In the genomic region with DNA sequence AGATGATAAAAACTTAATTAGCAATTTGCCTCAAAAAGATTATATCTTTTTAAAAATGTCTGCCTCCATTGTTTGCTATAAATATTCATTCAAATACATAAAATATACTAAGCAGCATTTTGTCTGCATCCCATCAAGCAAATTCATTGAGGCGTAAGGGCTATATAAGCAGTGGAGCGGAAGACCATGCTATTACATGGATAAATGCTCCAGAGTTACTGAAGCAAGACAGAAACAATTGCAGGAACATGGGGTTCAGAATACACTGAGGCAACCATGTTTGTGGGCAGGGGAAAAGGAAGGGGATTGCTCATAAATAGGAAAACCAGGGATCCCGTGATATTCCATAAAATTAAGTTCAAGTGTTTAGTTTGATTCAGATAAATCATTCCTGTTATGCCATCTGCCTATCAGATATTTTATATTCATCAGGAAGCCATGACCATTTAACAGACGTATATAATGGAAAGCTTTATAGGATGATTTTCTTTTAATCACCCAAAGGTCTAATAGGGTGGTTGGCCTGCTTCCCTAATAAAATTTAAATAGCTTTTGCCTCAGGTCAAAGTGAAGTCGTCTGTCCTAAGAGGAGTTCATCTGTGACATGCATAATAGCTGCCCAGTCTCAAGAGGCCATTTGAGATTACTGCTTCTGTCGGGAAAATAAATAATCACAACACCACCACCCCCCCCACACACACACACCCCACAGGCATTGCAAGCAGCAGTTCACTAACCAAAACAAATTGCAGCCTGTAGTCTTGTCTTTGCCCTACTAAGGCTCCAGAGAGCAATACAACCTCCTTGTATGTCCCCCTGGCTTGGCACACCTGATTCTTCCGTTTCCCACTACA, we compare ENCODE assay signal across 16 cellular contexts.
DNase-seq lines count a peak whose midpoint lies in the region; TF ChIP-seq lines count a peak whose summit lies in the region.
"Had no signal": no experiment of that assay in that cellular context is flagged by ENCODE, and none has a peak within 500 bp of the region (broad histone marks: within the 10 kb centered on the region; RNA-seq: fewer than 3 reads in every experiment).

No MANE protein-coding gene starts in this region.

- H3K4me1 Mint-ChIP-seq in nephron progenitor cell: peaks cover 46% of the 10 kb centered on the region

- H3K9me3 Mint-ChIP-seq in nephron progenitor cell: peaks cover 18% of the 10 kb centered on the region
- H3K9me3 Mint-ChIP-seq: T-helper 1 cell treated with Interleukin-12 subunit alpha and Interleukin-12 subunit beta and Interleukin-4 antibody, amounts not matched to agents 30 μg/mL and 1 μg/mL, for 36 hours had no signal

- peak overlapping the region; percentile 80 for H3K27ac Mint-ChIP-seq in nephron progenitor cell
- H3K27ac Mint-ChIP-seq: T-helper 1 cell treated with Interleukin-12 subunit alpha and Interleukin-12 subunit beta and Interleukin-4 antibody, amounts not matched to agents 30 μg/mL and 1 μg/mL, for 36 hours had no signal

- TF ChIP-seq CTCF in nephron progenitor cell (IDR thresholded peaks at IDR 0.05): no peak

- H3K27me3 Mint-ChIP-seq in nephron progenitor cell (ENCODE audit: low read depth, poor library complexity): no peaks in the 10 kb centered on the region

- no peak overlapping the region for H3K4me3 Mint-ChIP-seq in nephron progenitor cell
- H3K4me3 Mint-ChIP-seq: T-helper 1 cell treated with Interleukin-12 subunit alpha and Interleukin-12 subunit beta and Interleukin-4 antibody, amounts not matched to agents 30 μg/mL and 1 μg/mL, for 36 hours had no signal

- DNase-seq in ELF-1 (ENCODE audit: low read depth, low spot score): peak; percentile 26
- DNase-seq in NCI-H1417 treated with DMSO at 0.1 percent for 48 hours (lab: John Stamatoyannopoulos, UW): peak; percentile 75
- peak; percentile 45 for DNase-seq in SK-N-DZ (ENCODE audit: low spot score)
- peak; percentile 31 for DNase-seq in nephron progenitor cell
- no peak for DNase-seq in inferior parietal cortex (ENCODE audit: extremely low spot score)
- DNase-seq in stimulated activated CD4-positive, alpha-beta T cell treated with anti-CD3 and anti-CD28 coated beads, Interleukin-1b, Interleukin-23, amount 100 ng/mL, for 48 hours: no peak
- no peak for DNase-seq in medulla oblongata (ENCODE audit: extremely low spot score)
- DNase-seq in NCI-H128 (lab: John Stamatoyannopoulos, UW; ENCODE audit: unreplicated experiment): no peak
- DNase-seq: activated CD4-positive, CD25-positive, alpha-beta regulatory T cell; adrenal gland; GM23248; hypothalamus; NCI-H1930; pancreas; testis had no signal

- H3K36me3 Mint-ChIP-seq in nephron progenitor cell (ENCODE audit: low read depth): no peaks in the 10 kb centered on the region

Comparison
In these comparisons a context has a peak if more than half of its experiments do, and no peak if none do; other contexts are left out.
1. DNase-seq: peak in ELF-1 (single experiment), NCI-H1417 treated with DMSO at 0.1 percent for 48 hours (single experiment), SK-N-DZ (single experiment) and nephron progenitor cell (single experiment); none in inferior parietal cortex (single experiment), stimulated activated CD4-positive, alpha-beta T cell treated with anti-CD3 and anti-CD28 coated beads, Interleukin-1b, Interleukin-23, amount 100 ng/mL, for 48 hours (single experiment), medulla oblongata (single experiment) and NCI-H128 (single experiment).